Comparison of ENCODE assay signal across 9 cellular contexts in genomic region chr10:69629897-69630650, GRCh38. TPM values are rescaled to one million over a fixed set of nuclear protein-coding genes. Genes with fewer than 3 reads are reported as not detected.
A peak's percentile ranks its signal among the peaks of the same experiment; 100 is the strongest.
DNase-seq lines count a peak whose midpoint lies in the region; FAIRE-seq and TF ChIP-seq lines count a peak whose summit lies in the region.
"Had no signal": no experiment of that assay in that cellular context is flagged by ENCODE, and none has a peak within 500 bp of the region (broad histone marks: within the 10 kb centered on the region; RNA-seq: fewer than 3 reads in every experiment).

TSS of gene FAM241B (plus strand) at chr10:69630247. CDS start at chr10:69631744, 1,497 bp downstream.

- no peaks in the 10 kb centered on the region for H3K4me1 Mint-ChIP-seq in MCF 10A (ENCODE audit: insufficient read depth, unreplicated experiment)

- peaks cover 2% of the 10 kb centered on the region for H3K27me3 ChIP-seq in GM06990 (replicated peaks; ENCODE audit: control insufficient read depth, insufficient read depth, low read length)

- POLR2A ChIA-PET in MCF 10A (lab: Yijun Ruan, JAX), result interaction anchor here (1.0 kb wide), 1 partner anchor 11 kb away, joined by 3 read pairs; no protein-coding TSS in a partner anchor

- in situ Hi-C loops in KBM-7 (cut with MboI; ENCODE audit: low pct_unique_long_range_greater_than_20kb, low sequenced_read_pairs), result loop anchor here (10.0 kb wide), 2 partner anchors 115 to 215 kb away; partner anchors contain the start of gene TACR2

- DNase-seq in GM06990 (ENCODE audit: extremely low read depth, insufficient read length), result peak; percentile 28
- peak; percentile 20 for DNase-seq in KBM-7
- peak; percentile 63 for DNase-seq in MCF 10A (ENCODE audit: unreplicated experiment)
- peak; percentile 92 for DNase-seq in kidney
- peak; percentile 48 to 54 for DNase-seq in stimulated activated CD4-positive, alpha-beta T cell treated with anti-CD3 and anti-CD28 coated beads, Interleukin-1b, Interleukin-23, amount 100 ng/mL, for 1 hour (ENCODE audit: low read depth in 2 of 2)
- no peak for DNase-seq in middle frontal gyrus (ENCODE audit: extremely low spot score, low spot score)
- no peak for DNase-seq in UCSD-AML1 (lab: John Stamatoyannopoulos, UW; ENCODE audit: unreplicated experiment)

- H3K27me3 Mint-ChIP-seq in MCF 10A (ENCODE audit: insufficient read depth, unreplicated experiment), result no peaks in the 10 kb centered on the region

- TF ChIP-seq CTCF in GM06990 (IDR thresholded peaks at IDR 0.05; ENCODE audit: insufficient read depth, low read length, poor library complexity, severe bottlenecking) (peak; percentile 74), VCaP (conservative IDR thresholded peaks at IDR 0.05) (peak; percentile 99), MCF 10A (IDR thresholded peaks at IDR 0.05; ENCODE audit: unreplicated experiment) (peak; percentile 99), kidney (IDR thresholded peaks at IDR 0.05; ENCODE audit: borderline replicate concordance, extremely low read depth, insufficient read depth) (peak; percentile 87)

- peaks cover 0 to 4% of the 10 kb centered on the region in 2 donors for H3K4me1 ChIP-seq in kidney (ENCODE audit: control insufficient read depth in 1 of 2, insufficient read depth in 1 of 2, low read depth in 1 of 2, low read length in 2 of 2)

- CTCF ChIA-PET in MCF 10A (lab: Yijun Ruan, JAX), result interaction anchor here (0.6 to 2.3 kb wide), 26 partner anchors 8 to 1429 kb away, joined by 3 to 14 read pairs (median 4); no protein-coding TSS in a partner anchor

- no peaks in the 10 kb centered on the region for H3K9me3 ChIP-seq in kidney (ENCODE audit: control insufficient read depth in 1 of 2, low read length in 2 of 2)

- FAIRE-seq in kidney (lab: Jason Lieb, UNC), result no peak

- peak within 1 kb of the TSS; percentile 58 for H3K4me3 Mint-ChIP-seq in MCF 10A (ENCODE audit: unreplicated experiment)

- H3K36me3 ChIP-seq in GM06990 (ENCODE audit: control insufficient read depth, insufficient read depth, low read length), result no peaks in the 10 kb centered on the region
- no peaks in the 10 kb centered on the region for H3K36me3 ChIP-seq in kidney (ENCODE audit: control insufficient read depth in 1 of 2, insufficient read depth in 2 of 2, low read length in 2 of 2)

- H3K9ac ChIP-seq in kidney (ENCODE audit: low read length in 2 of 2), result peak within 1 kb of the TSS; percentile 24 to 26

- H3K36me3 Mint-ChIP-seq in MCF 10A (ENCODE audit: insufficient read depth, unreplicated experiment), result no peaks in the 10 kb centered on the region

- H3K27ac ChIP-seq in VCaP, result peak within 1 kb of the TSS; percentile 73
- H3K27ac ChIP-seq in kidney (ENCODE audit: low read depth in 2 of 2, low read length in 2 of 2), result no peak within 1 kb of the TSS

- BruUV-seq in MCF 10A (replicated peaks; lab: Mats Ljungman, UMichigan), result no TSS peak

- H3K4me3 ChIP-seq in GM06990 (replicated peaks; ENCODE audit: low read depth, low read length) (no peak within 1 kb of the TSS), kidney (ENCODE audit: low read length in 2 of 2) (peak within 1 kb of the TSS; percentile 52 to 66)

- intact Hi-C loops in MCF 10A (cut with micrococcal nuclease), result no loop called here
- intact Hi-C loops in kidney (cut with DNase I), result no loop called here

- H3K9me3 Mint-ChIP-seq in MCF 10A (ENCODE audit: unreplicated experiment), result no peaks in the 10 kb centered on the region

- no peak within 1 kb of the TSS for H3K27ac Mint-ChIP-seq in MCF 10A (ENCODE audit: low read depth, unreplicated experiment)

RNA-seq across cellular contexts. Expression of gene FAM241B, which starts in this region (rescaled TPM):
- total RNA-seq in MCF 10A (2022) (7.5 and 11.0 TPM in 2 replicates), kidney (7.6 TPM)
- 23.7 TPM for polyA plus RNA-seq in kidney (ENCODE audit: insufficient read depth, low read depth, low replicate concordance)
- total RNA-seq: myocyte had no signal

Comparison
In these comparisons a context has a peak if more than half of its experiments do, and no peak if none do; other contexts are left out.
1. DNase-seq: peak in GM06990 (single experiment), KBM-7 (single experiment), MCF 10A (single experiment), kidney (single experiment) and stimulated activated CD4-positive, alpha-beta T cell treated with anti-CD3 and anti-CD28 coated beads, Interleukin-1b, Interleukin-23, amount 100 ng/mL, for 1 hour (2 of 2); none in middle frontal gyrus (single experiment) and UCSD-AML1 (single experiment).
2. Peak in every context shown above with its lines, with median percentiles within 50 percentile points of each other: CTCF ChIP-seq.